In genomic region chr5:34627794-34628193, GRCh38 we compare ENCODE assay signal across 17 cellular contexts. TPM values are rescaled to one million over a fixed set of nuclear protein-coding genes. Genes with fewer than 3 reads are reported as not detected.
DNase-seq lines count a peak whose midpoint lies in the region; TF ChIP-seq lines count a peak whose summit lies in the region.
"Had no signal": no experiment of that assay in that cellular context is flagged by ENCODE, and none has a peak within 500 bp of the region (broad histone marks: within the 10 kb centered on the region; RNA-seq: fewer than 3 reads in every experiment).

No MANE protein-coding gene starts in this region.

- no peak overlapping the region for H3K4ac ChIP-seq in neuronal stem cell (ENCODE audit: low read length)

- no peak overlapping the region for H4K91ac ChIP-seq in neuronal stem cell (ENCODE audit: low read depth, low read length, poor library complexity)

- H3K79me1 ChIP-seq in neuronal stem cell (ENCODE audit: low read depth, low read length): no peaks in the 10 kb centered on the region

- H4K8ac ChIP-seq in neuronal stem cell (ENCODE audit: low read depth, low read length): no peak overlapping the region

- peak overlapping the region in 1 of 2 experiments; percentile 61; a peak in 2 of 4 replicates for H3K27ac ChIP-seq in SK-N-SH (ENCODE audit: low read depth in 2 of 2, low read length in 1 of 2)
- H3K27ac ChIP-seq in neuronal stem cell (replicated peaks; ENCODE audit: low read length): no peak overlapping the region
- H3K27ac ChIP-seq in Peyer's patch: no peak overlapping the region
- H3K27ac ChIP-seq: C4-2B, WERI-Rb-1 had no signal

- H2AFZ ChIP-seq in SK-N-SH (ENCODE audit: low read depth): peak overlapping the region; percentile 56; the same call in 1 of the 2 replicates
- peak overlapping the region; percentile 47 for H2AFZ ChIP-seq in neuronal stem cell (ENCODE audit: low read length)

- 13% methylated on average over 1 of the region's 1 CpG for WGBS in SK-N-SH (ENCODE audit: low lambda C conversion rate)
- no CpG with 5 or more reads among the region's 1 CpG for WGBS in neuronal stem cell (ENCODE audit: extremely low coverage in 2 of 2, insufficient read length in 2 of 2, insufficient replicate concordance in 1 of 2), 2 donors

- no peak for TF ChIP-seq RAD21 in SK-N-SH (IDR thresholded peaks at IDR 0.05; ENCODE audit: low read length)

- peak overlapping the region; percentile 29; the same call in 1 of the 2 replicates for H3K9ac ChIP-seq in SK-N-SH
- no peak overlapping the region for H3K9ac ChIP-seq in neuronal stem cell (ENCODE audit: low read depth, low read length, poor library complexity)

- no peak overlapping the region for H2BK12ac ChIP-seq in neuronal stem cell (ENCODE audit: low read length)

- H4K20me1 ChIP-seq in SK-N-SH (ENCODE audit: insufficient read depth): no peaks in the 10 kb centered on the region

- TF ChIP-seq EP300 in SK-N-SH (IDR thresholded peaks at IDR 0.05; ENCODE audit: borderline replicate concordance in 1 of 2, low read depth in 1 of 2, low read length in 1 of 2): no peak

- peaks cover 0 to 21% of the 10 kb centered on the region in 2 experiments; a peak in 1 of 4 replicates for H3K4me1 ChIP-seq in SK-N-SH (ENCODE audit: control insufficient read depth in 1 of 2, insufficient read depth in 2 of 2, low read depth in 1 of 2, low read length in 1 of 2)
- H3K4me1 ChIP-seq in neuronal stem cell (ENCODE audit: control insufficient read depth in 2 of 2, insufficient read depth in 1 of 2, low read depth in 1 of 2, low read length in 2 of 2): peaks cover 0 to 17% of the 10 kb centered on the region in 2 donors
- no peaks in the 10 kb centered on the region for H3K4me1 ChIP-seq in Peyer's patch

- no peak for TF ChIP-seq CTCF in SK-N-SH (IDR thresholded peaks at IDR 0.05)
- no peak for TF ChIP-seq CTCF in fibroblast of mammary gland (conservative IDR thresholded peaks at IDR 0.05; ENCODE audit: control insufficient read depth, insufficient read depth, low read depth, low read length)
- no peak for TF ChIP-seq CTCF in Peyer's patch (IDR thresholded peaks at IDR 0.05)

- POLR2A ChIA-PET in SK-N-SH (lab: Yijun Ruan, JAX): no interaction called here

- H2BK15ac ChIP-seq in neuronal stem cell (ENCODE audit: low read length): no peak overlapping the region

- H3K4me3 ChIP-seq in SK-N-SH (ENCODE audit: low read depth in 2 of 2, low read length in 1 of 2) (no peak overlapping the region), fibroblast of mammary gland (ENCODE audit: control insufficient read depth, low read depth, low read length) (no peak overlapping the region), neuronal stem cell (ENCODE audit: low read length in 2 of 2) (no peak overlapping the region), Peyer's patch (no peak overlapping the region)

- H3K79me2 ChIP-seq in SK-N-SH (ENCODE audit: insufficient read depth): no peaks in the 10 kb centered on the region

- H3K9me3 ChIP-seq in SK-N-SH: no peaks in the 10 kb centered on the region
- peaks cover 2 to 9% of the 10 kb centered on the region in 2 donors for H3K9me3 ChIP-seq in neuronal stem cell (replicated peaks in 1 of 2; ENCODE audit: control insufficient read depth in 2 of 2, insufficient read depth in 1 of 2, low read depth in 1 of 2, low read length in 2 of 2)
- H3K9me3 ChIP-seq in Peyer's patch: peaks cover 0 to 5% (median 0%) of the 10 kb centered on the region in 4 donors

- H3K36me3 ChIP-seq in SK-N-SH (replicated peaks in 1 of 2; ENCODE audit: control insufficient read depth in 1 of 2, insufficient read depth in 2 of 2, low read length in 1 of 2): no peaks in the 10 kb centered on the region
- no peaks in the 10 kb centered on the region for H3K36me3 ChIP-seq in neuronal stem cell (replicated peaks in 1 of 2; ENCODE audit: control insufficient read depth in 2 of 2, insufficient read depth in 2 of 2, low read length in 2 of 2)
- H3K36me3 ChIP-seq in Peyer's patch: no peaks in the 10 kb centered on the region
- H3K36me3 ChIP-seq: WERI-Rb-1 had no signal

- no peak overlapping the region for H2AK5ac ChIP-seq in neuronal stem cell (ENCODE audit: low read depth, low read length)

- peaks cover 19% of the 10 kb centered on the region for H3F3A ChIP-seq in SK-N-SH (replicated peaks; ENCODE audit: insufficient read depth)

- H3K18ac ChIP-seq in neuronal stem cell (ENCODE audit: low read length): no peak overlapping the region

- no peak overlapping the region for H3K14ac ChIP-seq in neuronal stem cell (ENCODE audit: low read length)

- H2BK5ac ChIP-seq in neuronal stem cell (ENCODE audit: low read length): no peak overlapping the region

- peak overlapping the region; percentile 22; the same call in 1 of the 2 replicates for H3K4me2 ChIP-seq in SK-N-SH
- H3K4me2 ChIP-seq in neuronal stem cell (ENCODE audit: insufficient read depth, low read length, poor library complexity, severe bottlenecking): no peak overlapping the region

- DNase-seq in EL (peak; percentile 83), SK-N-SH (no peak), fibroblast of mammary gland (ENCODE audit: low read depth) (peak; percentile 63), neuronal stem cell (ENCODE audit: low spot score) (no peak), Peyer's patch (no peak), NCI-H2196 (lab: John Stamatoyannopoulos, UW; ENCODE audit: unreplicated experiment) (no peak), posterior vena cava (ENCODE audit: low spot score) (no peak)
- no peak for DNase-seq in activated CD4-positive, alpha-beta T cell treated with anti-CD3 and anti-CD28 coated beads for 1 hour
- DNase-seq: activated naive CD4-positive, alpha-beta T cell treated with anti-CD3 and anti-CD28 coated beads for 36 hours; cerebellar nuclear complex; GF-D8; islet precursor cell; naive B cell; right cardiac atrium; stimulated activated naive B cell treated with anti-CD40 and anti-IgM and Interleukin-4, amounts not matched to agents 10 μg/mL and 1 μg/mL and 100 μg/mL, for 72 hours; WERI-Rb-1 had no signal

- intact Hi-C loops in posterior vena cava (cut with DNase I): no loop called here

- H3K23ac ChIP-seq in neuronal stem cell (ENCODE audit: low read depth, low read length, poor library complexity): no peak overlapping the region

- TF ChIP-seq POLR2A in Peyer's patch (IDR thresholded peaks at IDR 0.05): no peak

- no peaks in the 10 kb centered on the region for H3K27me3 ChIP-seq in SK-N-SH (ENCODE audit: insufficient read depth)
- no peaks in the 10 kb centered on the region for H3K27me3 ChIP-seq in neuronal stem cell (ENCODE audit: control insufficient read depth in 3 of 3, insufficient read depth in 3 of 3, low read depth in 1 of 3, low read length in 3 of 3)
- no peaks in the 10 kb centered on the region for H3K27me3 ChIP-seq in Peyer's patch

- CTCF ChIA-PET in SK-N-SH (lab: Yijun Ruan, JAX): no interaction called here

- H3K9me2 ChIP-seq in SK-N-SH: no peaks in the 10 kb centered on the region

- H2BK120ac ChIP-seq in neuronal stem cell (ENCODE audit: low read depth, low read length): no peak overlapping the region

TF ChIP-seq in SK-N-SH, 30 proteins besides CTCF, POLR2A, EP300 and RAD21:
- TF ChIP-seq NFIC (IDR thresholded peaks at IDR 0.05; ENCODE audit: borderline replicate concordance) (no peak), JUND (IDR thresholded peaks at IDR 0.05) (peak; percentile 14; the same call in 1 of the 2 replicates), TCF12 (IDR thresholded peaks at IDR 0.05) (peak; percentile 26; the same call in 1 of the 2 replicates)
TF ChIP-seq in SK-N-SH: peak in this region for 2.

RNA-seq across cellular contexts. Expression of gene RAI14, which starts 28.3 kb away (rescaled TPM):
- 53.2 and 59.5 TPM in 2 replicates for polyA plus RNA-seq in SK-N-SH (2012; rRNA removed)
- polyA plus RNA-seq in SK-N-SH (2012; cell fraction: cytosol; rRNA removed): 59.7 and 67.7 TPM in 2 replicates
- polyA plus RNA-seq in SK-N-SH (2012; cell fraction: nucleus; rRNA removed): 61.9 and 72.1 TPM in 2 replicates
- 53.0 TPM for polyA plus RNA-seq in neuronal stem cell (2013, experiment 1 of 2)
- polyA plus RNA-seq in neuronal stem cell (2013, experiment 2 of 2): 52.8 TPM
- total RNA-seq in Peyer's patch: 100 to 1,000 TPM in 1 of 4 donors, 1 to 10 TPM in 3; 5.0 to 182 (median 6.4) TPM
- 100 to 1,000 TPM in 1 of 2 donors, 10 to 100 TPM in 1; 76.1 to 160 TPM for total RNA-seq in posterior vena cava

Comparison
In these comparisons a context has a peak if more than half of its experiments do, and no peak if none do; other contexts are left out.
1. DNase-seq: peak in EL (single experiment) and fibroblast of mammary gland (single experiment); none in SK-N-SH (single experiment), neuronal stem cell (single experiment), Peyer's patch (0 of 3), NCI-H2196 (single experiment), posterior vena cava (single experiment) and activated CD4-positive, alpha-beta T cell treated with anti-CD3 and anti-CD28 coated beads for 1 hour (single experiment).